In genomic region chr2:24082787-24083566, GRCh38 we compare ENCODE assay signal across 8 cellular contexts. TPM values are rescaled to one million over a fixed set of nuclear protein-coding genes. Genes with fewer than 3 reads are reported as not detected.
DNase-seq lines count a peak whose midpoint lies in the region; ATAC-seq and TF ChIP-seq lines count a peak whose summit lies in the region.

No MANE protein-coding gene starts in this region.

- H3K14ac ChIP-seq in IMR-90 (replicated peaks; ENCODE audit: low read depth, low read length): peak overlapping the region; percentile 87

- intact Hi-C loops in IMR-90 (cut with micrococcal nuclease) (no loop called here), posterior vena cava (cut with DNase I) (loop anchor here in 1 of 2 donors (10.0 kb wide), 1 partner anchor 158 kb away; the partner anchor contains the start of gene ATAD2B)

- H3K4me3 ChIP-seq in ACC112 (ENCODE audit: low read depth, low read length) (peak overlapping the region; percentile 79), IMR-90 (ENCODE audit: insufficient read depth, low read depth, low read length) (peak overlapping the region; percentile 70; the same call in 1 of the 2 replicates), mucosa of rectum (ENCODE audit: low read length in 2 of 2) (peak overlapping the region; percentile 87 to 92)

- no peak overlapping the region for H2BK5ac ChIP-seq in IMR-90 (ENCODE audit: low read depth, low read length, poor library complexity, severe bottlenecking)

- H3K36me3 ChIP-seq in ACC112 (ENCODE audit: insufficient read depth, low read length) (no peaks in the 10 kb centered on the region), IMR-90 (ENCODE audit: control insufficient read depth, insufficient read depth, low read length) (peaks cover 18% of the 10 kb centered on the region), mucosa of rectum (ENCODE audit: control insufficient read depth in 2 of 2, insufficient read depth in 2 of 2, low read length in 2 of 2) (peaks cover 24 to 32% of the 10 kb centered on the region in 2 donors)

- H2BK120ac ChIP-seq in IMR-90 (ENCODE audit: low read depth, low read length): no peak overlapping the region

- no peak overlapping the region for H3K18ac ChIP-seq in IMR-90 (ENCODE audit: low read depth, low read length)

- H3K9me1 ChIP-seq in IMR-90 (ENCODE audit: insufficient read depth, low read length): peaks cover 11% of the 10 kb centered on the region

- H3K27ac ChIP-seq in ACC112 (ENCODE audit: low read depth, low read length) (peak overlapping the region; percentile 66), IMR-90 (ENCODE audit: insufficient read depth, low read length) (peak overlapping the region; percentile 89), caudate nucleus (ENCODE audit: low read depth, low read length) (peak overlapping the region; percentile 81), mucosa of rectum (ENCODE audit: low read depth in 2 of 2, low read length in 2 of 2) (peak overlapping the region; percentile 91 to 95)

- DNase-seq in IMR-90: no peak
- no peak for DNase-seq in caudate nucleus (lab: John Stamatoyannopoulos, UW)
- DNase-seq in cerebellum (ENCODE audit: low spot score): no peak
- no peak for DNase-seq in activated effector memory CD4-positive, alpha-beta T cell treated with Interleukin-2 at 50 U/mL for 16 hours
- DNase-seq in posterior vena cava (ENCODE audit: low spot score): no peak

- no peak overlapping the region for H2BK20ac ChIP-seq in IMR-90 (ENCODE audit: low read depth, low read length)

- H2AFZ ChIP-seq in ACC112 (ENCODE audit: low read length, unreplicated experiment): peak overlapping the region; percentile 82
- peak overlapping the region; percentile 99 for H2AFZ ChIP-seq in IMR-90 (replicated peaks; ENCODE audit: low read length, poor library complexity)

- no peak for TF ChIP-seq POLR2A in IMR-90 (IDR thresholded peaks at IDR 0.05; ENCODE audit: low read depth, low read length)

- CTCF ChIA-PET in IMR-90 (lab: Yijun Ruan, JAX): interaction anchor here (0.7 to 2.0 kb wide), 5 partner anchors 22 to 297 kb away, joined by 3 to 10 read pairs (median 6); partner anchors contain the start of gene ATAD2B

- peak overlapping the region; percentile 77 for H4K5ac ChIP-seq in IMR-90 (ENCODE audit: low read depth, low read length)

- POLR2A ChIA-PET in IMR-90 (lab: Charles Lee; ENCODE audit: unreplicated experiment): interaction anchor here (0.6 kb wide), 1 partner anchor 879 kb away, joined by 7 read pairs; no protein-coding TSS in a partner anchor

- H4K91ac ChIP-seq in IMR-90 (ENCODE audit: insufficient read depth, low read depth, low read length): peak overlapping the region; percentile 91

- peak overlapping the region; percentile 70 for H3K23ac ChIP-seq in IMR-90 (ENCODE audit: low read depth, low read length)

- in situ Hi-C loops in IMR-90 (cut with MboI; ENCODE audit: low sequenced_read_pairs): no loop called here

- ATAC-seq in IMR-90 (ENCODE audit: low read depth) (no peak), GM18517 (IDR thresholded peaks at IDR 0.05; ENCODE audit: unreplicated experiment) (no peak)

- dilution Hi-C loops in IMR-90 (cut with HindIII; ENCODE audit: low sequenced_read_pairs, unreplicated experiment): no loop called here

- H3K79me1 ChIP-seq in IMR-90 (ENCODE audit: low read depth in 1 of 2, low read length in 2 of 2): peaks cover 12 to 31% of the 10 kb centered on the region in 2 experiments

- peak overlapping the region; percentile 86; the same call in 1 of the 2 replicates for H3K56ac ChIP-seq in IMR-90 (ENCODE audit: extremely low read depth, insufficient read depth, low read length)

- peak overlapping the region; percentile 51; the same call in 1 of the 2 replicates for H2AK5ac ChIP-seq in IMR-90 (ENCODE audit: low read depth, low read length)

- H4K20me1 ChIP-seq in IMR-90 (ENCODE audit: insufficient read depth, low read length): no peaks in the 10 kb centered on the region

- H3K4ac ChIP-seq in IMR-90 (ENCODE audit: low read depth, low read length): peak overlapping the region; percentile 97

- peak overlapping the region; percentile 80 for H3K4me2 ChIP-seq in IMR-90 (ENCODE audit: low read depth, low read length)

- no peak for TF ChIP-seq RAD21 in IMR-90 (IDR thresholded peaks at IDR 0.05; ENCODE audit: low read length)

- 94% methylated on average over 3 of the region's 8 CpGs; no CpG with 5 or more reads in 1 of the 2 experiments for WGBS in IMR-90 (ENCODE audit: extremely low coverage in 2 of 2, insufficient read length in 1 of 2), 2 experiments

- no peak for TF ChIP-seq CTCF in IMR-90 (conservative IDR thresholded peaks at IDR 0.05; ENCODE audit: low read depth, low read length)

- H2BK15ac ChIP-seq in IMR-90 (ENCODE audit: low read depth, low read length): no peak overlapping the region

- H2AK9ac ChIP-seq in IMR-90 (replicated peaks; ENCODE audit: low read depth, low read length, poor library complexity): peak overlapping the region; percentile 99

- peak overlapping the region; percentile 74 to 96 for H4K8ac ChIP-seq in IMR-90 (ENCODE audit: low read depth in 2 of 2, low read length in 2 of 2)

- H3K9ac ChIP-seq in IMR-90 (ENCODE audit: low read depth, low read length) (peak overlapping the region; percentile 69), mucosa of rectum (ENCODE audit: low read depth in 1 of 2, low read length in 2 of 2) (peak overlapping the region; percentile 84 to 88)

- H3K9me3 ChIP-seq in IMR-90 (ENCODE audit: control insufficient read depth, insufficient read depth, low read length): no peaks in the 10 kb centered on the region
- no peaks in the 10 kb centered on the region for H3K9me3 ChIP-seq in mucosa of rectum (ENCODE audit: control insufficient read depth in 2 of 2, low read length in 2 of 2)

- H3K4me1 ChIP-seq in ACC112 (ENCODE audit: control insufficient read depth, insufficient read depth, low read length, unreplicated experiment) (peaks cover 10% of the 10 kb centered on the region), IMR-90 (ENCODE audit: control insufficient read depth, insufficient read depth, low read length) (peaks cover 4% of the 10 kb centered on the region; the same call in 1 of the 2 replicates), mucosa of rectum (ENCODE audit: control insufficient read depth in 2 of 2, insufficient read depth in 2 of 2, low read length in 2 of 2) (peaks cover 15 to 20% of the 10 kb centered on the region in 2 donors)

- H3K27me3 ChIP-seq in ACC112 (ENCODE audit: insufficient read depth, low read length) (no peaks in the 10 kb centered on the region), IMR-90 (ENCODE audit: control insufficient read depth, insufficient read depth, low read length) (no peaks in the 10 kb centered on the region), mucosa of rectum (ENCODE audit: control insufficient read depth in 2 of 2, insufficient read depth in 2 of 2, low read length in 2 of 2) (no peaks in the 10 kb centered on the region)

- no TSS peak for BruUV-seq in IMR-90 (replicated peaks; lab: Mats Ljungman, UMichigan)

- peaks cover 11% of the 10 kb centered on the region for H3K79me2 ChIP-seq in ACC112 (ENCODE audit: control insufficient read depth, insufficient read depth, low read length, unreplicated experiment)

TF ChIP-seq in IMR-90, 13 proteins besides CTCF, POLR2A, EP300 and RAD21:
- no peak for TF ChIP-seq SMC3 (IDR thresholded peaks at IDR 0.05; ENCODE audit: low read depth, low read length)
- no peak for TF ChIP-seq MAFK (IDR thresholded peaks at IDR 0.05; ENCODE audit: low read depth, low read length)
- TF ChIP-seq USF2 (IDR thresholded peaks at IDR 0.05; ENCODE audit: low read depth, low read length): peak; percentile 26; the same call in 1 of the 2 replicates
- TF ChIP-seq RFX5 (IDR thresholded peaks at IDR 0.05; ENCODE audit: low read depth, low read length): no peak
- no peak for TF ChIP-seq CEBPB (IDR thresholded peaks at IDR 0.05; ENCODE audit: low read depth, low read length)
- TF ChIP-seq MXI1 (IDR thresholded peaks at IDR 0.05; ENCODE audit: borderline replicate concordance, low read depth, low read length): no peak
- no peak for TF ChIP-seq BHLHE40 (IDR thresholded peaks at IDR 0.05; ENCODE audit: low read depth, low read length)
TF ChIP-seq in IMR-90: peak in this region for 1.

RNA-seq across cellular contexts. Expression of gene TP53I3, which starts 1.7 kb away (rescaled TPM):
- total RNA-seq in IMR-90 (2012; rRNA removed) (25.5 and 26.9 TPM in 2 replicates), cerebellum (10.2 TPM), posterior vena cava (10 to 100 TPM in 1 of 2 donors, 1 to 10 TPM in 1; 9.8 to 23.5 TPM)
- polyA plus RNA-seq in IMR-90 (2012; rRNA removed): 41.8 and 42.2 TPM in 2 replicates
- polyA plus RNA-seq in IMR-90 (2012; cell fraction: cytosol; rRNA removed): 19.4 and 32.9 TPM in 2 replicates
- 88.1 and 140 TPM in 2 replicates for polyA plus RNA-seq in IMR-90 (2012; cell fraction: nucleus; rRNA removed; ENCODE audit: low replicate concordance)

RNA-seq across cellular contexts. Expression of gene SF3B6, which starts 6.9 kb away (rescaled TPM):
- total RNA-seq in IMR-90 (2012; rRNA removed) (143 and 224 TPM in 2 replicates), cerebellum (60.0 TPM), posterior vena cava (10 to 100 TPM; 59.3 to 66.7 TPM)
- 166 and 191 TPM in 2 replicates for polyA plus RNA-seq in IMR-90 (2012; rRNA removed)
- 58.0 and 130 TPM in 2 replicates for polyA plus RNA-seq in IMR-90 (2012; cell fraction: cytosol; rRNA removed)
- 14.1 and 76.2 TPM in 2 replicates for polyA plus RNA-seq in IMR-90 (2012; cell fraction: nucleus; rRNA removed; ENCODE audit: low replicate concordance)

RNA-seq across cellular contexts. Expression of gene FKBP1B, which starts 33.4 kb away (rescaled TPM):
- total RNA-seq in IMR-90 (2012; rRNA removed) (8.9 and 10.2 TPM in 2 replicates), cerebellum (25.1 TPM), posterior vena cava (1 to 10 TPM; 3.9 to 5.9 TPM)
- polyA plus RNA-seq in IMR-90 (2012; rRNA removed): 15.1 and 16.9 TPM in 2 replicates
- polyA plus RNA-seq in IMR-90 (2012; cell fraction: cytosol; rRNA removed): 16.8 and 17.5 TPM in 2 replicates
- polyA plus RNA-seq in IMR-90 (2012; cell fraction: nucleus; rRNA removed; ENCODE audit: low replicate concordance): 6.8 and 10.6 TPM in 2 replicates

RNA-seq across cellular contexts. Expression of gene WDCP, which starts 35.8 kb away (rescaled TPM):
- 18.6 and 21.7 TPM in 2 replicates for total RNA-seq in IMR-90 (2012; rRNA removed)
- 5.4 and 6.8 TPM in 2 replicates for polyA plus RNA-seq in IMR-90 (2012; rRNA removed)
- polyA plus RNA-seq in IMR-90 (2012; cell fraction: cytosol; rRNA removed): 1.9 and 2.9 TPM in 2 replicates
- polyA plus RNA-seq in IMR-90 (2012; cell fraction: nucleus; rRNA removed; ENCODE audit: low replicate concordance): 2.7 and 9.0 TPM in 2 replicates
- total RNA-seq in cerebellum: 18.0 TPM
- total RNA-seq in posterior vena cava: 1 to 10 TPM; 5.6 to 5.7 TPM

RNA-seq across cellular contexts. Expression of gene PFN4, which starts 40.2 kb away (rescaled TPM):
- 0.28 and 0.36 TPM in 2 replicates for total RNA-seq in IMR-90 (2012; rRNA removed)
- 0.27 and 0.48 TPM in 2 replicates for polyA plus RNA-seq in IMR-90 (2012; rRNA removed)
- polyA plus RNA-seq in IMR-90 (2012; cell fraction: cytosol; rRNA removed): 0.17 and 0.41 TPM in 2 replicates
- 0.23 and 0.75 TPM in 2 replicates for polyA plus RNA-seq in IMR-90 (2012; cell fraction: nucleus; rRNA removed; ENCODE audit: low replicate concordance)
- 1.00 TPM for total RNA-seq in cerebellum
- 1 to 10 TPM in 1 of 2 donors, under 1 TPM in 1; 0.67 to 1.0 TPM for total RNA-seq in posterior vena cava
